Comparison of ENCODE assay signal across 11 cellular contexts in genomic region chr2:44937688-44938240, GRCh38. TPM values are rescaled to one million over a fixed set of nuclear protein-coding genes. Genes with fewer than 3 reads are reported as not detected.
DNase-seq lines count a peak whose midpoint lies in the region; ATAC-seq, FAIRE-seq and TF ChIP-seq lines count a peak whose summit lies in the region.
"Had no signal": no experiment of that assay in that cellular context is flagged by ENCODE, and none has a peak within 500 bp of the region (broad histone marks: within the 10 kb centered on the region; RNA-seq: fewer than 3 reads in every experiment).

No MANE protein-coding gene starts in this region.

- H3K27ac ChIP-seq in kidney (ENCODE audit: low read depth in 2 of 2, low read length in 2 of 2), result no peak overlapping the region
- H3K27ac ChIP-seq: colonic mucosa, HL-60 had no signal

- no peaks in the 10 kb centered on the region for H3K9me3 ChIP-seq in kidney (ENCODE audit: control insufficient read depth in 1 of 2, low read length in 2 of 2)
- H3K9me3 ChIP-seq: colonic mucosa had no signal

- intact Hi-C loops in kidney (cut with DNase I), result no loop called here

- ATAC-seq in GM19455 (IDR thresholded peaks at IDR 0.05; ENCODE audit: unreplicated experiment) (no peak), HG03439 (IDR thresholded peaks at IDR 0.05; ENCODE audit: unreplicated experiment) (no peak)

- H3K4me3 ChIP-seq in kidney (ENCODE audit: low read length in 2 of 2), result peak overlapping the region; percentile 24 to 29

- H3K36me3 ChIP-seq in kidney (ENCODE audit: control insufficient read depth in 1 of 2, insufficient read depth in 2 of 2, low read length in 2 of 2), result no peaks in the 10 kb centered on the region
- H3K36me3 ChIP-seq: colonic mucosa had no signal

- peak; percentile 74 for DNase-seq in COLO668 (lab: John Stamatoyannopoulos, UW; ENCODE audit: unreplicated experiment)
- DNase-seq in RKO (ENCODE audit: low spot score), result peak; percentile 81
- no peak for DNase-seq in kidney
- DNase-seq in activated gamma-delta T cell treated with Interleukin-2 at 50 U/mL for 16 hours, result no peak
- no peak for DNase-seq in cerebellum (ENCODE audit: low spot score)
- DNase-seq: colonic mucosa had no signal

- H3K4me1 ChIP-seq in kidney (ENCODE audit: control insufficient read depth in 1 of 2, insufficient read depth in 1 of 2, low read depth in 1 of 2, low read length in 2 of 2), result peaks cover 0 to 11% of the 10 kb centered on the region in 2 donors

- TF ChIP-seq CTCF in kidney (IDR thresholded peaks at IDR 0.05; ENCODE audit: borderline replicate concordance, extremely low read depth, insufficient read depth), result no peak

- no peak overlapping the region for H3K9ac ChIP-seq in kidney (ENCODE audit: low read length in 2 of 2)

- FAIRE-seq in kidney (lab: Jason Lieb, UNC), result no peak
- FAIRE-seq: TTC549 had no signal

- TF ChIP-seq POLR2A in GM19193 (IDR thresholded peaks at IDR 0.05; ENCODE audit: extremely low read depth, insufficient read depth, insufficient read length), result peak; percentile 65

RNA-seq across cellular contexts. Expression of gene SIX3, which starts 3.7 kb away (rescaled TPM):
- total RNA-seq in kidney (0.16 TPM), cerebellum (not detected)
- polyA plus RNA-seq in kidney (ENCODE audit: insufficient read depth, low read depth, low replicate concordance), result 0.19 TPM
- total RNA-seq: colonic mucosa had no signal

Comparison
In these comparisons a context has a peak if more than half of its experiments do, and no peak if none do; other contexts are left out.
1. DNase-seq: peak in COLO668 (single experiment) and RKO (single experiment); none in kidney (single experiment), activated gamma-delta T cell treated with Interleukin-2 at 50 U/mL for 16 hours (single experiment) and cerebellum (single experiment).